ENCODE assay signal across 33 cellular contexts in the genomic region with DNA sequence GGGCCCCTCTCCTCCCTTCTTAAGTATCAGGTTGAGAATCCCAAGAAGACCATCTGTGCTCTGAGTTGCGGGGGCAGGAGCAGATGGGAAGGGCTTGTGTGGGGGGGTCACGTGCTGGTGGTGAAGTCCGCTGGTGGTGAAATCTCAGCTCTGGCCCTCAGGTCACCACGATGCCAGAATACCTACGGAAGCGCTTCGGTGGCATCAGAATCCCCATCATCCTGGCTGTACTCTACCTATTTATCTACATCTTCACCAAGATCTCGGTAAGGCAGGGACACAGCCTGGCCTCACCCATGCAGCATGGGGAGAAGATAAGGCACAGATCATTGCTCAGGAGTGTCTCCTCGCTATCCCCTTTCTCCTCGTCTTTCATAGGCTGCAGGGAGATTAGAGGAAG. TPM values are rescaled to one million over a fixed set of nuclear protein-coding genes. Genes with fewer than 3 reads are reported as not detected.
"Had no signal": no experiment of that assay in that cellular context is flagged by ENCODE, and none has a peak within 500 bp of the region (broad histone marks: within the 10 kb centered on the region; RNA-seq: fewer than 3 reads in every experiment).

No MANE protein-coding gene starts in this region.

- H3K36me3 Mint-ChIP-seq: activated naive CD4-positive, alpha-beta T cell treated with anti-CD3 and anti-CD28 coated beads, Interleukin-2, amount 10 ng/mL, durations not matched to agents 7 days and 5 days; brain had no signal

- H3K4me3 Mint-ChIP-seq: activated B cell treated with CpG ODN at 0.5 μM for 24 hours; activated CD4-positive, alpha-beta memory T cell treated with anti-CD3 and anti-CD28 coated beads, Interleukin-2, amount 10 ng/mL, durations not matched to agents 7 days and 5 days; activated naive CD4-positive, alpha-beta T cell treated with anti-CD3 and anti-CD28 coated beads, Interleukin-2, amount 10 ng/mL, durations not matched to agents 7 days and 5 days; activated naive CD8-positive, alpha-beta T cell; activated naive CD8-positive, alpha-beta T cell treated with anti-CD3 and anti-CD28 coated beads, Interleukin-2, amount 50 U/mL, for 24 hours; activated T-cell treated with anti-CD3 and anti-CD28 coated beads, Interleukin-2, amount 50 U/mL, for 24 hours; brain; T-helper 1 cell treated with Interleukin-12 subunit alpha and Interleukin-12 subunit beta and Interleukin-4 antibody, amounts not matched to agents 30 μg/mL and 1 μg/mL, for 36 hours; T-helper 2 cell treated with Interferon-gamma antibody and Interleukin-4, amounts not matched to agents 5 μg/mL and 100 μg/mL, for 36 hours had no signal

- H3K9me3 Mint-ChIP-seq: activated CD4-positive, alpha-beta memory T cell treated with anti-CD3 and anti-CD28 coated beads, Interleukin-2, amount 10 ng/mL, durations not matched to agents 7 days and 5 days; activated naive CD4-positive, alpha-beta T cell treated with anti-CD3 and anti-CD28 coated beads, Interleukin-2, amount 10 ng/mL, durations not matched to agents 7 days and 5 days; activated T-cell treated with anti-CD3 and anti-CD28 coated beads, Interleukin-2, amount 50 U/mL, for 24 hours; activated T-helper 2 cell treated with anti-CD3 and anti-CD28 coated beads, Interferon-gamma antibody, Interleukin-2, Interleukin-4, amounts not matched to agents 10 μg/mL and 5 μg/mL and 100 μg/mL, durations not matched to agents 14 hours and 24 hours and 36 hours; brain; T-helper 2 cell treated with Interferon-gamma antibody and Interleukin-4, amounts not matched to agents 5 μg/mL and 100 μg/mL, for 36 hours had no signal

- H3K27me3 Mint-ChIP-seq: activated naive CD8-positive, alpha-beta T cell; activated T-cell treated with anti-CD3 and anti-CD28 coated beads, Interleukin-2, amount 50 U/mL, for 24 hours had no signal

- H3K4me3 ChIP-seq: Peyer's patch, SJSA1 had no signal

- H3K4me1 Mint-ChIP-seq: activated B cell treated with CpG ODN at 0.5 μM for 24 hours; activated CD4-positive, alpha-beta memory T cell treated with anti-CD3 and anti-CD28 coated beads, Interleukin-2, amount 10 ng/mL, durations not matched to agents 7 days and 5 days; activated naive CD4-positive, alpha-beta T cell treated with anti-CD3 and anti-CD28 coated beads, Interleukin-2, amount 10 ng/mL, durations not matched to agents 7 days and 5 days; activated naive CD8-positive, alpha-beta T cell treated with anti-CD3 and anti-CD28 coated beads, Interleukin-2, amount 50 U/mL, for 24 hours; brain had no signal

- ATAC-seq: activated naive CD8-positive, alpha-beta T cell treated with anti-CD3 and anti-CD28 coated beads, Interleukin-2, amount 50 U/mL, for 24 hours; PC-3 had no signal

- H3K4me1 ChIP-seq: SJSA1 had no signal

- H3K9me3 ChIP-seq: Peyer's patch, SJSA1, SK-N-SH had no signal

- H3K27ac Mint-ChIP-seq: activated B cell treated with CpG ODN at 0.5 μM for 24 hours; activated CD4-positive, alpha-beta memory T cell treated with anti-CD3 and anti-CD28 coated beads, Interleukin-2, amount 10 ng/mL, durations not matched to agents 7 days and 5 days; activated naive CD4-positive, alpha-beta T cell treated with anti-CD3 and anti-CD28 coated beads, Interleukin-2, amount 10 ng/mL, durations not matched to agents 7 days and 5 days; activated naive CD8-positive, alpha-beta T cell; activated naive CD8-positive, alpha-beta T cell treated with anti-CD3 and anti-CD28 coated beads, Interleukin-2, amount 50 U/mL, for 24 hours; activated T-cell treated with anti-CD3 and anti-CD28 coated beads, Interleukin-2, amount 50 U/mL, for 24 hours; activated T-helper 2 cell treated with anti-CD3 and anti-CD28 coated beads, Interferon-gamma antibody, Interleukin-2, Interleukin-4, amounts not matched to agents 10 μg/mL and 5 μg/mL and 100 μg/mL, durations not matched to agents 14 hours and 24 hours and 36 hours; brain; T-helper 1 cell treated with Interleukin-12 subunit alpha and Interleukin-12 subunit beta and Interleukin-4 antibody, amounts not matched to agents 30 μg/mL and 1 μg/mL, for 36 hours; T-helper 2 cell treated with Interferon-gamma antibody and Interleukin-4, amounts not matched to agents 5 μg/mL and 100 μg/mL, for 36 hours had no signal

- DNase-seq: activated B cell treated with CpG ODN at 0.5 μM for 24 hours; activated CD4-positive, alpha-beta memory T cell treated with anti-CD3 and anti-CD28 coated beads, Interleukin-2, amount 10 ng/mL, durations not matched to agents 7 days and 5 days; activated CD4-positive, alpha-beta T cell treated with anti-CD3 and anti-CD28 coated beads for 1 hour; activated CD4-positive, alpha-beta T cell treated with anti-CD3 and anti-CD28 coated beads for 48 hours; activated naive CD4-positive, alpha-beta T cell treated with anti-CD3 and anti-CD28 coated beads, Interleukin-2, amount 10 ng/mL, durations not matched to agents 7 days and 5 days; activated naive CD8-positive, alpha-beta T cell treated with anti-CD3 and anti-CD28 coated beads, Interleukin-2, amount 50 U/mL, for 24 hours; activated T-cell treated with anti-CD3 and anti-CD28 coated beads, Interleukin-2, amount 50 U/mL, for 24 hours; anterior cingulate cortex; caudate nucleus; cerebellar nuclear complex; MM.1S; MV-4-11; NCI-H1105; NCI-H1417 treated with DMSO at 0.1 percent for 48 hours; NCI-H187 treated with DMSO at 0.1 percent for 48 hours; NCI-H2081; NCI-H510A; NCI-H69; NK-92 treated with Interleukin-12 subunit alpha and Interleukin-12 subunit beta, amount 100 ng/mL, for 24 hours; PC-3; RPMI8226; SHP77 treated with DMSO at 0.1 percent for 48 hours; SK-N-SH had no signal

- H3K27me3 ChIP-seq: Peyer's patch had no signal

- H3K27ac ChIP-seq: KMS-11, SJSA1 had no signal

- H3K36me3 ChIP-seq: SJSA1 had no signal

RNA-seq across cellular contexts. Expression of gene SLC5A11, which starts 29.7 kb away (rescaled TPM):
- total RNA-seq: activated CD4-positive, alpha-beta memory T cell treated with anti-CD3 and anti-CD28 coated beads, Interleukin-2, amount 10 ng/mL, durations not matched to agents 7 days and 5 days; activated T-helper 2 cell treated with anti-CD3 and anti-CD28 coated beads, Interferon-gamma antibody, Interleukin-2, Interleukin-4, amounts not matched to agents 10 μg/mL and 5 μg/mL and 100 μg/mL, durations not matched to agents 14 hours and 24 hours and 36 hours; bronchial epithelial cell; LHCN-M2 had no signal
- polyA plus RNA-seq: SK-N-SH had no signal
